ENCODE assay signal across 1 cellular context in genomic region chr2:88067598-88067997, GRCh38.
TF ChIP-seq lines count a peak whose summit lies in the region.

TSS of gene SMYD1 (plus strand) at chr2:88067825. CDS start at chr2:88067865, 40 bp downstream.

TF ChIP-seq in H1, 55 proteins besides CTCF, POLR2A, EP300 and RAD21:
- TF ChIP-seq SAP30 (IDR thresholded peaks at IDR 0.05; ENCODE audit: insufficient read depth, insufficient replicate concordance, low read length) (no peak), GTF2F1 (IDR thresholded peaks at IDR 0.05; ENCODE audit: borderline replicate concordance, low read depth, low read length) (no peak), MAX (IDR thresholded peaks at IDR 0.05) (no peak), CREB1 (IDR thresholded peaks at IDR 0.05) (no peak), PHF8 (conservative IDR thresholded peaks at IDR 0.05; ENCODE audit: low read depth, low read length) (no peak), ZNF274 (IDR thresholded peaks at IDR 0.05; ENCODE audit: borderline replicate concordance, extremely low read depth, low read length) (no peak), ATF2 (IDR thresholded peaks at IDR 0.05; ENCODE audit: low read length) (no peak), JUND (IDR thresholded peaks at IDR 0.05; ENCODE audit: low read length) (no peak), RXRA (IDR thresholded peaks at IDR 0.05; ENCODE audit: insufficient read depth, low read depth, low read length) (no peak), POU5F1 (IDR thresholded peaks at IDR 0.05; ENCODE audit: low read depth, low read length) (no peak), SUZ12 (IDR thresholded peaks at IDR 0.05; ENCODE audit: low read length) (no peak), ASH2L (IDR thresholded peaks at IDR 0.05; ENCODE audit: low read length) (no peak), CHD1 (IDR thresholded peaks at IDR 0.05; ENCODE audit: low read depth, low read length) (no peak), BCL11A (IDR thresholded peaks at IDR 0.05; ENCODE audit: low read depth in 2 of 2, low read length in 2 of 2) (no peak), CHD2 (IDR thresholded peaks at IDR 0.05; ENCODE audit: low read length) (no peak), GABPA (IDR thresholded peaks at IDR 0.05; ENCODE audit: borderline replicate concordance, insufficient read depth, low read length) (no peak), TAF1 (IDR thresholded peaks at IDR 0.05; ENCODE audit: low read depth, low read length) (no peak), EZH2 (IDR thresholded peaks at IDR 0.05; ENCODE audit: low read depth, low read length, severe bottlenecking) (no peak)
